In genomic region chr15:63719281-63719680, GRCh38 we compare ENCODE assay signal across 15 cellular contexts.
DNase-seq lines count a peak whose midpoint lies in the region; ATAC-seq and TF ChIP-seq lines count a peak whose summit lies in the region.
"Had no signal": no experiment of that assay in that cellular context is flagged by ENCODE, and none has a peak within 500 bp of the region (broad histone marks: within the 10 kb centered on the region; RNA-seq: fewer than 3 reads in every experiment).

No MANE protein-coding gene starts in this region.

- H3K4me1 Mint-ChIP-seq in activated naive CD4-positive, alpha-beta T cell treated with anti-CD3 and anti-CD28 coated beads, Interleukin-2, amount 10 ng/mL, durations not matched to agents 7 days and 5 days, result no peaks in the 10 kb centered on the region
- peaks cover 15% of the 10 kb centered on the region for H3K4me1 Mint-ChIP-seq in activated T-helper 17 cell treated with anti-CD3 and anti-CD28 coated beads, Interleukin-2, amount 50 U/mL, for 72 hours

- no peaks in the 10 kb centered on the region for H3K9me2 ChIP-seq in hepatocyte (replicated peaks; ENCODE audit: insufficient read depth)

- H3K4me2 ChIP-seq in hepatocyte, result no peak overlapping the region

- intact Hi-C loops in thyroid gland (cut with DNase I), result no loop called here

- H3K27ac Mint-ChIP-seq in activated naive CD4-positive, alpha-beta T cell treated with anti-CD3 and anti-CD28 coated beads, Interleukin-2, amount 10 ng/mL, durations not matched to agents 7 days and 5 days, result peak overlapping the region; percentile 24
- peak overlapping the region; percentile 15 for H3K27ac Mint-ChIP-seq in activated T-helper 17 cell treated with anti-CD3 and anti-CD28 coated beads, Interleukin-2, amount 50 U/mL, for 72 hours

- no peaks in the 10 kb centered on the region for H3K9me3 ChIP-seq in hepatocyte (ENCODE audit: low read depth)
- H3K9me3 ChIP-seq in thyroid gland, result no peaks in the 10 kb centered on the region

- TF ChIP-seq CTCF in hepatocyte (IDR thresholded peaks at IDR 0.05; ENCODE audit: poor library complexity), result no peak
- TF ChIP-seq CTCF in thyroid gland (IDR thresholded peaks at IDR 0.05), result no peak

- H2AFZ ChIP-seq in hepatocyte, result no peak overlapping the region

- H3K4me1 ChIP-seq in hepatocyte (ENCODE audit: insufficient read depth) (peaks cover 10% of the 10 kb centered on the region), thyroid gland (peaks cover 25 to 46% of the 10 kb centered on the region in 2 donors)

- H3K27me3 Mint-ChIP-seq in activated naive CD4-positive, alpha-beta T cell treated with anti-CD3 and anti-CD28 coated beads, Interleukin-2, amount 10 ng/mL, durations not matched to agents 7 days and 5 days, result no peaks in the 10 kb centered on the region
- no peaks in the 10 kb centered on the region for H3K27me3 Mint-ChIP-seq in activated T-helper 17 cell treated with anti-CD3 and anti-CD28 coated beads, Interleukin-2, amount 50 U/mL, for 72 hours

- H3K36me3 ChIP-seq in hepatocyte (replicated peaks; ENCODE audit: insufficient read depth, low read depth) (no peaks in the 10 kb centered on the region), thyroid gland (no peaks in the 10 kb centered on the region)

- no peak overlapping the region for H3K4me3 Mint-ChIP-seq in activated naive CD4-positive, alpha-beta T cell treated with anti-CD3 and anti-CD28 coated beads, Interleukin-2, amount 10 ng/mL, durations not matched to agents 7 days and 5 days
- no peak overlapping the region for H3K4me3 Mint-ChIP-seq in activated T-helper 17 cell treated with anti-CD3 and anti-CD28 coated beads, Interleukin-2, amount 50 U/mL, for 72 hours

- H3K27me3 ChIP-seq in hepatocyte, result no peaks in the 10 kb centered on the region
- no peaks in the 10 kb centered on the region for H3K27me3 ChIP-seq in thyroid gland

- 77% methylated on average over 4 of the region's 4 CpGs for WGBS in hepatocyte (ENCODE audit: low lambda C conversion rate, missing lambda C conversion rate)
- WGBS in thyroid gland, 2 donors, result 74 to 81% methylated on average over 4 of the region's 4 CpGs

- H3K36me3 Mint-ChIP-seq in activated naive CD4-positive, alpha-beta T cell treated with anti-CD3 and anti-CD28 coated beads, Interleukin-2, amount 10 ng/mL, durations not matched to agents 7 days and 5 days, result peaks cover 36% of the 10 kb centered on the region
- peaks cover 83% of the 10 kb centered on the region for H3K36me3 Mint-ChIP-seq in activated T-helper 17 cell treated with anti-CD3 and anti-CD28 coated beads, Interleukin-2, amount 50 U/mL, for 72 hours (ENCODE audit: low read depth)

- no peaks in the 10 kb centered on the region for H4K20me1 ChIP-seq in hepatocyte (ENCODE audit: insufficient read depth, poor library complexity, severe bottlenecking)

- H3K9me3 Mint-ChIP-seq in activated naive CD4-positive, alpha-beta T cell treated with anti-CD3 and anti-CD28 coated beads, Interleukin-2, amount 10 ng/mL, durations not matched to agents 7 days and 5 days, result no peaks in the 10 kb centered on the region
- no peaks in the 10 kb centered on the region for H3K9me3 Mint-ChIP-seq in activated T-helper 17 cell treated with anti-CD3 and anti-CD28 coated beads, Interleukin-2, amount 50 U/mL, for 72 hours

- CTCF ChIA-PET in activated naive CD4-positive, alpha-beta T cell treated with anti-CD3 and anti-CD28 coated beads, Interleukin-2, amount 10 ng/mL, durations not matched to agents 7 days and 5 days (lab: Charles Lee), result no interaction called here

- H3K4me3 ChIP-seq in hepatocyte (no peak overlapping the region), thyroid gland (replicated peaks in 1 of 3) (no peak overlapping the region)
- H3K4me3 ChIP-seq: SK-N-MC had no signal

- no peak for ATAC-seq in activated T-helper 17 cell treated with anti-CD3 and anti-CD28 coated beads, Interleukin-2, amount 50 U/mL, for 72 hours (replicated peaks)
- ATAC-seq: stimulated activated naive CD8-positive, alpha-beta T cell treated with anti-CD3 and anti-CD28 coated beads, Interleukin-15, Interleukin-2, amounts not matched to agents 100 U/mL and 50 U/mL, for 24 hours had no signal

- peak overlapping the region; percentile 66 for H3K27ac ChIP-seq in hepatocyte
- H3K27ac ChIP-seq in thyroid gland, result peak overlapping the region; percentile 69 to 92 (median 88)
- H3K27ac ChIP-seq: SK-N-MC, WERI-Rb-1 had no signal

- DNase-seq in activated naive CD4-positive, alpha-beta T cell treated with anti-CD3 and anti-CD28 coated beads, Interleukin-2, amount 10 ng/mL, durations not matched to agents 7 days and 5 days, result no peak
- no peak for DNase-seq in activated naive CD4-positive, alpha-beta T cell treated with Interleukin-2 at 50 U/mL for 16 hours
- DNase-seq in hepatocyte (ENCODE audit: low spot score), result no peak
- DNase-seq in thyroid gland, result peak; percentile 17 to 38
- no peak for DNase-seq in globus pallidus (ENCODE audit: low spot score)
- no peak for DNase-seq in activated T-cell treated with anti-CD3 and anti-CD28 coated beads, Interleukin-2, amount 50 U/mL, for 48 hours
- no peak for DNase-seq in SW 1271 (lab: John Stamatoyannopoulos, UW)
- DNase-seq: DMS 273 treated with DMSO at 0.1 percent for 48 hours; mesendoderm; nucleus accumbens; small intestine; stimulated activated naive CD8-positive, alpha-beta T cell treated with anti-CD3 and anti-CD28 coated beads, Interleukin-15, Interleukin-2, amounts not matched to agents 100 U/mL and 50 U/mL, for 24 hours; WERI-Rb-1 had no signal

- no peak for TF ChIP-seq POLR2A in thyroid gland (IDR thresholded peaks at IDR 0.05)

- no peaks in the 10 kb centered on the region for H3K79me2 ChIP-seq in hepatocyte

Comparison
In these comparisons a context has a peak if more than half of its experiments do, and no peak if none do; other contexts are left out.
1. DNase-seq: peak in thyroid gland (2 of 2); none in activated naive CD4-positive, alpha-beta T cell treated with anti-CD3 and anti-CD28 coated beads, Interleukin-2, amount 10 ng/mL, durations not matched to agents 7 days and 5 days (single experiment), activated naive CD4-positive, alpha-beta T cell treated with Interleukin-2 at 50 U/mL for 16 hours (single experiment), hepatocyte (single experiment), globus pallidus (single experiment), activated T-cell treated with anti-CD3 and anti-CD28 coated beads, Interleukin-2, amount 50 U/mL, for 48 hours (0 of 2) and SW 1271 (0 of 2).